Comparison of ENCODE assay signal across 19 cellular contexts in the genomic region with DNA sequence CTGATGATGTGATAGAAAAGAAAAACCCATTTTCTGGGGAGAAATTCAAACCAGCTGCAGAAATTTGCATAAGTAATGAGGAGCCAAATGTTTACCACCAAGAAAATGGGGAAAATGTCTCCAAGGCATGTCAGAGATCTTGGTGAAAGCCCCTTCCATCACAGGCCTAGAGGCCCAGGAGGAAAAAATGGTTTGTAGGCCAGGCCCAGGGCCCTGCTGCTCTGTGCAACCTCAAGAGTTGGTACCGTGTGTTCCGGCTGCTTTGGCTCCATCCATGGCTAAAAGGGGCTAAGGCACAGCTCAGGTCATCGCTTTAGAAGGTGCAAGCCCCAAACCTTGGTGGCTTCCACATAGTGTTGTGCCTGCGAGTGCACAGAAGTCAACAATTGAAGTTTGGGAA.
DNase-seq lines count a peak whose midpoint lies in the region; ATAC-seq, FAIRE-seq and TF ChIP-seq lines count a peak whose summit lies in the region.
"Had no signal": no experiment of that assay in that cellular context is flagged by ENCODE, and none has a peak within 500 bp of the region (broad histone marks: within the 10 kb centered on the region; RNA-seq: fewer than 3 reads in every experiment).

No MANE protein-coding gene starts in this region.

- in situ Hi-C loops in K562 (cut with MboI) = no loop called here

- no peak for ATAC-seq in K562

- TF ChIP-seq POLR2A in K562 (conservative IDR thresholded peaks at IDR 0.05) = no peak

- H3K4ac ChIP-seq in mesendoderm (ENCODE audit: low read depth, low read length) = no peak overlapping the region

- H2BK5ac ChIP-seq in mesendoderm (ENCODE audit: low read length) = no peak overlapping the region

- no peak overlapping the region for H4K5ac ChIP-seq in mesendoderm (ENCODE audit: low read length)

- no peak for FAIRE-seq in K562 (lab: Jason Lieb, UNC)
- FAIRE-seq: A204.1, GM12892, H54 had no signal

- H4K8ac ChIP-seq in mesendoderm (ENCODE audit: low read depth, low read length) = no peak overlapping the region

- H2AK5ac ChIP-seq in mesendoderm (ENCODE audit: low read length) = no peak overlapping the region

- no peaks in the 10 kb centered on the region for H3K79me1 ChIP-seq in mesendoderm (ENCODE audit: low read length)

- H3K23ac ChIP-seq in mesendoderm (ENCODE audit: low read length) = no peak overlapping the region

- intact Hi-C loops in K562 (cut with micrococcal nuclease) = no loop called here

- BruUV-seq in K562 (replicated peaks; lab: Mats Ljungman, UMichigan) = no TSS peak

- no peak overlapping the region for H2AFZ ChIP-seq in K562 (ENCODE audit: low read depth, low read length)

- H3K9me3 ChIP-seq in HEK293 (ENCODE audit: control insufficient read depth, insufficient read depth, low read depth, low read length) = no peaks in the 10 kb centered on the region; the same call in none of the 2 replicates
- no peaks in the 10 kb centered on the region for H3K9me3 ChIP-seq in K562 (replicated peaks; ENCODE audit: control insufficient read depth, insufficient read depth, low read depth, low read length)
- H3K9me3 ChIP-seq: HAP-1 had no signal

- H3K9ac ChIP-seq in K562 (ENCODE audit: insufficient read depth in 1 of 2, low read depth in 2 of 2, low read length in 2 of 2) (no peak overlapping the region), mesendoderm (ENCODE audit: low read length) (no peak overlapping the region)

- no peak for TF ChIP-seq CTCF in HEK293 (tag by site-specific recombination; IDR thresholded peaks at IDR 0.05)
- TF ChIP-seq CTCF in K562 (IDR thresholded peaks at IDR 0.05 in 2 of 3, conservative IDR thresholded peaks at IDR 0.05 in 1 of 3; ENCODE audit: insufficient read depth in 2 of 3, low read depth in 1 of 3, low read length in 3 of 3) = no peak

- no peaks in the 10 kb centered on the region for H3K27me3 ChIP-seq in K562 (ENCODE audit: control insufficient read depth in 2 of 2, insufficient read depth in 2 of 2, low read length in 2 of 2)
- H3K27me3 ChIP-seq in mesendoderm (ENCODE audit: insufficient read depth, low read length, poor library complexity) = no peaks in the 10 kb centered on the region

- no peak overlapping the region for H3K4me3 ChIP-seq in HEK293 (ENCODE audit: low read depth, low read length)
- H3K4me3 ChIP-seq in K562 = no peak overlapping the region
- H3K4me3 ChIP-seq in mesendoderm (ENCODE audit: low read length) = no peak overlapping the region
- H3K4me3 ChIP-seq: HAP-1 had no signal

- H3K56ac ChIP-seq in mesendoderm (ENCODE audit: low read length) = no peak overlapping the region

- DNase-seq in DMS53 (lab: John Stamatoyannopoulos, UW) (peak; percentile 4), DMS53 treated with DMSO at 0.1 percent for 48 hours (lab: John Stamatoyannopoulos, UW; ENCODE audit: unreplicated experiment) (no peak), K562 (ENCODE audit: extremely low read depth in 1 of 4, low spot score in 3 of 4) (no peak), mesendoderm (peak; percentile 25), GF-D8 (lab: John Stamatoyannopoulos, UW) (no peak), T-helper 9 cell (no peak)
- no peak for DNase-seq in stimulated activated CD4-positive, alpha-beta T cell treated with anti-CD3 and anti-CD28 coated beads, Interleukin-4, amount 100 ng/mL, for 24 hours
- DNase-seq: C1 segment of cervical spinal cord; CD4-positive, alpha-beta memory T cell; COR-L47; DMS153; DMS79 treated with DMSO at 0.1 percent for 48 hours; GOT3 had no signal

- H3K4me2 ChIP-seq in K562 (ENCODE audit: insufficient read depth, low read length) = no peak overlapping the region
- no peak overlapping the region for H3K4me2 ChIP-seq in mesendoderm (ENCODE audit: low read length)

- POLR2A ChIA-PET in HEK293 (lab: Yijun Ruan, JAX) = no interaction called here
- POLR2A ChIA-PET in K562 (lab: Yijun Ruan, JAX) = no interaction called here

- H2BK120ac ChIP-seq in mesendoderm (ENCODE audit: low read depth, low read length) = no peak overlapping the region

- CTCF ChIA-PET in HEK293 (lab: Yijun Ruan, JAX) (no interaction called here), K562 (lab: Yijun Ruan, JAX; ENCODE audit: low intra/inter-chr PET ratio) (no interaction called here)

- H3K36me3 ChIP-seq in HEK293 (ENCODE audit: control insufficient read depth in 2 of 2, insufficient read depth in 1 of 2, low read length in 2 of 2) = no peaks in the 10 kb centered on the region
- no peaks in the 10 kb centered on the region for H3K36me3 ChIP-seq in K562 (ENCODE audit: control insufficient read depth, insufficient read depth, low read length)
- H3K36me3 ChIP-seq in mesendoderm (ENCODE audit: control insufficient read depth, insufficient read depth, low read length) = no peaks in the 10 kb centered on the region
- H3K36me3 ChIP-seq: HAP-1 had no signal

- H3K18ac ChIP-seq in mesendoderm (ENCODE audit: low read length) = no peak overlapping the region

- H3K9me1 ChIP-seq in K562 (ENCODE audit: control insufficient read depth, insufficient read depth, low read length) = no peaks in the 10 kb centered on the region

- no peak for TF ChIP-seq EP300 in K562 (IDR thresholded peaks at IDR 0.05; ENCODE audit: low read length)

- H4K20me1 ChIP-seq in K562 (replicated peaks; ENCODE audit: control insufficient read depth, insufficient read depth, low read length) = no peaks in the 10 kb centered on the region

- WGBS in K562 (ENCODE audit: insufficient coverage, low coverage, missing lambda C conversion rate) = 0% methylated on average over 3 of the region's 4 CpGs
- WGBS in mesendoderm (ENCODE audit: extremely low coverage, insufficient coverage, low lambda C conversion rate) = no CpG with 5 or more reads among the region's 4 CpGs

- no peak for TF ChIP-seq RAD21 in K562 (CRISPR knock-in tag; conservative IDR thresholded peaks at IDR 0.05 in 1 of 2, IDR thresholded peaks at IDR 0.05 in 1 of 2)

- H3K4me1 ChIP-seq in HEK293 (ENCODE audit: control insufficient read depth, insufficient read depth, low read length) = no peaks in the 10 kb centered on the region
- no peaks in the 10 kb centered on the region for H3K4me1 ChIP-seq in K562 (replicated peaks in 1 of 2; ENCODE audit: control insufficient read depth in 2 of 2, insufficient read depth in 2 of 2, low read length in 2 of 2)
- H3K4me1 ChIP-seq in mesendoderm (ENCODE audit: control insufficient read depth, low read depth, low read length) = no peaks in the 10 kb centered on the region
- H3K4me1 ChIP-seq: HAP-1 had no signal

- H3K79me2 ChIP-seq in K562 (ENCODE audit: control insufficient read depth, insufficient read depth, low read length) = no peaks in the 10 kb centered on the region
- no peaks in the 10 kb centered on the region for H3K79me2 ChIP-seq in mesendoderm (ENCODE audit: control insufficient read depth, insufficient read depth, low read length)

- H2BK15ac ChIP-seq in mesendoderm (replicated peaks; ENCODE audit: low read depth) = no peak overlapping the region

- H3K27ac ChIP-seq in HEK293 (ENCODE audit: extremely low read depth, low read depth, low read length) (no peak overlapping the region), K562 (ENCODE audit: extremely low read depth, low read depth, low read length) (no peak overlapping the region), mesendoderm (ENCODE audit: low read depth, low read length) (no peak overlapping the region)
- H3K27ac ChIP-seq: 22Rv1 had no signal

TF ChIP-seq in HEK293, 187 proteins besides CTCF, POLR2A, EP300 and RAD21 (continues in another document):
- TF ChIP-seq ZNF510 (tag by site-specific recombination; IDR thresholded peaks at IDR 0.05; ENCODE audit: insufficient replicate concordance) (no peak), ZNF585B (tag by site-specific recombination; IDR thresholded peaks at IDR 0.05) (peak; percentile 99), ZNF521 (tag by site-specific recombination; IDR thresholded peaks at IDR 0.05) (no peak), ZNF24 (tag by site-specific recombination; IDR thresholded peaks at IDR 0.05) (no peak), SETDB1 (IDR thresholded peaks at IDR 0.05; ENCODE audit: insufficient read length, low read length) (peak; percentile 94), ZNF324 (tag by site-specific recombination; IDR thresholded peaks at IDR 0.05) (no peak)
- TF ChIP-seq, protein P1, sequence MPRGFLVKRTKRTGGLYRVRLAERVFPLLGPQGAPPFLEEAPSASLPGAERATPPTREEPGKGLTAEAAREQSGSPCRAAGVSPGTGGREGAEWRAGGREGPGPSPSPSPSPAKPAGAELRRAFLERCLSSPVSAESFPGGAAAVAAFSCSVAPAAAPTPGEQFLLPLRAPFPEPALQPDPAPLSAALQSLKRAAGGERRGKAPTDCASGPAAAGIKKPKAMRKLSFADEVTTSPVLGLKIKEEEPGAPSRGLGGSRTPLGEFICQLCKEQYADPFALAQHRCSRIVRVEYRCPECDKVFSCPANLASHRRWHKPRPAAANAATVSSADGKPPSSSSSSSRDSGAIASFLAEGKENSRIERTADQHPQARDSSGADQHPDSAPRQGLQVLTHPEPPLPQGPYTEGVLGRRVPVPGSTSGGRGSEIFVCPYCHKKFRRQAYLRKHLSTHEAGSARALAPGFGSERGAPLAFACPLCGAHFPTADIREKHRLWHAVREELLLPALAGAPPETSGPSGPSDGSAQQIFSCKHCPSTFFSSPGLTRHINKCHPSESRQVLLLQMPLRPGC (tag by site-specific recombination; IDR thresholded peaks at IDR 0.05) = no peak

TF ChIP-seq in K562, 482 proteins besides CTCF, POLR2A, EP300 and RAD21:
- TF ChIP-seq MAZ (CRISPR knock-in tag; conservative IDR thresholded peaks at IDR 0.05 in 1 of 2, IDR thresholded peaks at IDR 0.05 in 1 of 2) (no peak), ZFP36 (IDR thresholded peaks at IDR 0.05; ENCODE audit: low read depth, low read length, partially characterized antibody) (peak; percentile 63)

Comparison
In these comparisons a context has a peak if more than half of its experiments do, and no peak if none do; other contexts are left out.
1. DNase-seq: peak in DMS53 (single experiment) and mesendoderm (single experiment); none in DMS53 treated with DMSO at 0.1 percent for 48 hours (single experiment), K562 (0 of 4), GF-D8 (single experiment), stimulated activated CD4-positive, alpha-beta T cell treated with anti-CD3 and anti-CD28 coated beads, Interleukin-4, amount 100 ng/mL, for 24 hours (single experiment) and T-helper 9 cell (single experiment).